Comparison of ENCODE assay signal across 16 cellular contexts in the genomic region with DNA sequence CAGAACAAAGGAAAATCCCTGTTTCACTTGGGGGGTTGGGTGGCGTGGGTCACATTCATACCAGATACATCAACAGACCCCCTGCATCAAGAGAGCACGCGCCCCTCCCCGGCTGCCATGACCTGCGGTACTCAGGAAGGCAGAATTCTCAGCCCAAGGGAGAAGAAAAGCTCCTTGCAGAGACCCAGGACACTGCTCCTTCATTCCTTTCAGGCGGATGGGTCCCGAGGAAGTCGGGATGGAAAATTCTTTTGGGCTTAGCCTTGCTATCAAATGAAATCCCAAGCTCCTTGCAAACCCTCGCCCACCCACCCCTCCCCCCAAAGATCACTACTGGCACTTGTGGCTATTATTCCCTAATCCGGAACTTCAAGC. TPM values are rescaled to one million over a fixed set of nuclear protein-coding genes. Genes with fewer than 3 reads are reported as not detected.
DNase-seq lines count a peak whose midpoint lies in the region; ATAC-seq and TF ChIP-seq lines count a peak whose summit lies in the region.
"Had no signal": no experiment of that assay in that cellular context is flagged by ENCODE, and none has a peak within 500 bp of the region (broad histone marks: within the 10 kb centered on the region; RNA-seq: fewer than 3 reads in every experiment).

No MANE protein-coding gene starts in this region.

- H3K27me3 Mint-ChIP-seq in glutamatergic neuron (ENCODE audit: unreplicated experiment) (peaks cover 6% of the 10 kb centered on the region), osteocyte (ENCODE audit: unreplicated experiment) (no peaks in the 10 kb centered on the region)
- H3K27me3 Mint-ChIP-seq: CD4-positive, alpha-beta T cell; IgD-negative memory B cell had no signal

- no peaks in the 10 kb centered on the region for H3K27me3 ChIP-seq in left ventricle myocardium inferior (ENCODE audit: low read depth)
- H3K27me3 ChIP-seq: foreskin keratinocyte, neutrophil, SJSA1 had no signal

- peaks cover 14% of the 10 kb centered on the region for H3K4me1 Mint-ChIP-seq in glutamatergic neuron (ENCODE audit: low read depth, unreplicated experiment)
- peaks cover 21% of the 10 kb centered on the region for H3K4me1 Mint-ChIP-seq in osteocyte (ENCODE audit: unreplicated experiment)

- H3K4me1 ChIP-seq in left ventricle myocardium inferior: peaks cover 54% of the 10 kb centered on the region

- no peak for DNase-seq in left ventricle myocardium inferior
- no peak for DNase-seq in Right ventricle myocardium superior
- no peak for DNase-seq in glutamatergic neuron
- DNase-seq in osteocyte (ENCODE audit: extremely low spot score, unreplicated experiment): no peak
- no peak for DNase-seq in activated naive CD4-positive, alpha-beta T cell treated with anti-CD3 and anti-CD28 coated beads, Interleukin-2, amount 50 U/mL, for 72 hours (ENCODE audit: low spot score in 2 of 2)
- DNase-seq in inferior parietal cortex (ENCODE audit: extremely low spot score): no peak
- DNase-seq in NCI-H526 treated with DMSO at 0.1 percent for 48 hours (lab: John Stamatoyannopoulos, UW): no peak
- DNase-seq: activated CD4-positive, alpha-beta T cell treated with anti-CD3 and anti-CD28 coated beads for 48 hours; activated naive CD4-positive, alpha-beta T cell treated with anti-CD3 and anti-CD28 coated beads, Interleukin-2, amount 50 U/mL, for 16 hours; CD4-positive, alpha-beta T cell; foreskin keratinocyte; NCI-H510A treated with DMSO at 0.1 percent for 48 hours had no signal

- no peak overlapping the region for H3K4me3 ChIP-seq in left ventricle myocardium inferior
- H3K4me3 ChIP-seq: SJSA1 had no signal

- no peak for TF ChIP-seq CTCF in left ventricle myocardium inferior (IDR thresholded peaks at IDR 0.05; ENCODE audit: borderline replicate concordance)
- TF ChIP-seq CTCF in glutamatergic neuron (IDR thresholded peaks at IDR 0.05; ENCODE audit: partially characterized antibody, unreplicated experiment): no peak
- no peak for TF ChIP-seq CTCF in osteocyte (IDR thresholded peaks at IDR 0.05)

- ATAC-seq in Right ventricle myocardium superior (ENCODE audit: poor library complexity) (no peak), GM19463 (IDR thresholded peaks at IDR 0.05; ENCODE audit: unreplicated experiment) (no peak)
- no peak for ATAC-seq in activated naive CD4-positive, alpha-beta T cell treated with anti-CD3 and anti-CD28 coated beads, Interleukin-2, amount 50 U/mL, for 72 hours

- H3K36me3 Mint-ChIP-seq in glutamatergic neuron (ENCODE audit: unreplicated experiment): no peaks in the 10 kb centered on the region
- H3K36me3 Mint-ChIP-seq in osteocyte (ENCODE audit: unreplicated experiment): no peaks in the 10 kb centered on the region
- H3K36me3 Mint-ChIP-seq in activated naive CD4-positive, alpha-beta T cell treated with anti-CD3 and anti-CD28 coated beads, Interleukin-2, amount 50 U/mL, for 72 hours: no peaks in the 10 kb centered on the region
- H3K36me3 Mint-ChIP-seq: IgD-negative memory B cell had no signal

- H3K27ac Mint-ChIP-seq in glutamatergic neuron (ENCODE audit: unreplicated experiment) (peak overlapping the region; percentile 78), osteocyte (ENCODE audit: unreplicated experiment) (peak overlapping the region; percentile 11)
- H3K27ac Mint-ChIP-seq in activated naive CD4-positive, alpha-beta T cell treated with anti-CD3 and anti-CD28 coated beads, Interleukin-2, amount 50 U/mL, for 72 hours: no peak overlapping the region
- H3K27ac Mint-ChIP-seq: CD4-positive, alpha-beta T cell had no signal

- no peaks in the 10 kb centered on the region for H3K36me3 ChIP-seq in left ventricle myocardium inferior
- H3K36me3 ChIP-seq: neutrophil had no signal

- H3K27ac ChIP-seq in left ventricle myocardium inferior (replicated peaks): peak overlapping the region; percentile 93
- H3K27ac ChIP-seq: foreskin keratinocyte, neutrophil, SJSA1 had no signal

- H3K9me3 Mint-ChIP-seq in glutamatergic neuron (ENCODE audit: unreplicated experiment) (peaks cover 5% of the 10 kb centered on the region), osteocyte (ENCODE audit: unreplicated experiment) (no peaks in the 10 kb centered on the region)
- no peaks in the 10 kb centered on the region for H3K9me3 Mint-ChIP-seq in activated naive CD4-positive, alpha-beta T cell treated with anti-CD3 and anti-CD28 coated beads, Interleukin-2, amount 50 U/mL, for 72 hours
- H3K9me3 Mint-ChIP-seq: CD4-positive, alpha-beta T cell; IgD-negative memory B cell had no signal

- no peaks in the 10 kb centered on the region for H3K9me3 ChIP-seq in left ventricle myocardium inferior (replicated peaks)
- H3K9me3 ChIP-seq: neutrophil, SJSA1 had no signal

- intact Hi-C loops in left ventricle myocardium inferior (cut with micrococcal nuclease): loop anchor here (10.0 kb wide), 2 partner anchors 79 to 139 kb away; no protein-coding TSS in a partner anchor
- intact Hi-C loops in Right ventricle myocardium superior (cut with DNase I): loop anchor here (10.0 kb wide), 1 partner anchor 149 kb away; no protein-coding TSS in a partner anchor

- H3K4me3 Mint-ChIP-seq in glutamatergic neuron (ENCODE audit: unreplicated experiment) (no peak overlapping the region), osteocyte (ENCODE audit: unreplicated experiment) (no peak overlapping the region)
- H3K4me3 Mint-ChIP-seq: CD4-positive, alpha-beta T cell; IgD-negative memory B cell had no signal

RNA-seq across cellular contexts. Expression of gene HIC1, which starts 40.6 kb away (rescaled TPM):
- total RNA-seq in left ventricle myocardium inferior (23.5 TPM), Right ventricle myocardium superior (19.3 TPM), glutamatergic neuron (ENCODE audit: unreplicated experiment) (2.5 TPM), osteocyte (3.3 and 3.7 TPM in 2 replicates)
- total RNA-seq in activated naive CD4-positive, alpha-beta T cell treated with anti-CD3 and anti-CD28 coated beads, Interleukin-2, amount 50 U/mL, for 72 hours: 10 to 100 TPM; 36.8 to 41.8 TPM

RNA-seq across cellular contexts. Expression of gene OVCA2, which starts 53.7 kb away (rescaled TPM):
- 16.6 TPM for total RNA-seq in left ventricle myocardium inferior
- total RNA-seq in Right ventricle myocardium superior: 13.7 TPM
- 16.3 TPM for total RNA-seq in glutamatergic neuron (ENCODE audit: unreplicated experiment)
- 33.2 and 35.9 TPM in 2 replicates for total RNA-seq in osteocyte
- 10 to 100 TPM; 21.8 to 30.7 TPM for total RNA-seq in activated naive CD4-positive, alpha-beta T cell treated with anti-CD3 and anti-CD28 coated beads, Interleukin-2, amount 50 U/mL, for 72 hours

Comparison
In these comparisons a context has a peak if more than half of its experiments do, and no peak if none do; other contexts are left out.
1. H3K27ac Mint-ChIP-seq: peak in glutamatergic neuron (single experiment) and osteocyte (single experiment); none in activated naive CD4-positive, alpha-beta T cell treated with anti-CD3 and anti-CD28 coated beads, Interleukin-2, amount 50 U/mL, for 72 hours (0 of 2).